ENCODE assay signal across 24 cellular contexts in the genomic region with DNA sequence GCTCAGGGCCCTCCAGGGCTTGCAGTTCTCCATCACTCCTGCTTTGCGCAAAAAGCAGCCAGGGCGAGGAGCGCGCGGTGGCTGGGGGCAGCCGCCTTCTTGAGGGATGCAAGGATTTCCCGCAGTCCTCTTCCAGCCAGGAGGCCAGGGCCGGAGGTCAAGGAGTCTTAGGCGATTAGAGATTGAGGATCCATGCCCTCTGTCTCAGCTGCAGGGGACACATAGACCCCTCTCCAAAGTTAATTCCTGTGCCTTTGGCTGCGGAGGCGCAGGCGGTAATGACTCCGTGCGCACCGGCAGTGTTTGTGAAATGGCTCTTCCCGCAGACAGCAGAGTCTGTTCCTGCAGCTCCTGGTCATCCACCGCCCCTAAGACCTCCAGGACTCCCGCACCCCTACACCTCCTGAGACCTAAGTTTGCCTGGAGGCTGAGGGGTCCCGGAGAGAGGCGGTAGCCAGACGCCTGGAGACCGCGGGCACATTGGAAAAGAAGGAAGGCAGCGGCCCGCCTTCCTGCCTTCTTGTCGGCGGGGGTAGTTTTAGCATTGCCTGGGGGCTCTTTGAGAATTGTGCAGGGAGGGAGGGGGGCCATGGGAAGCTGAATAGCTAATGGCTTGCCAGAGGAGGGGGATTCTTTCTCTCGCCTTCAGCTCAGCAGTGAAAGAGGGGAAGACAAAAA. TPM values are rescaled to one million over a fixed set of nuclear protein-coding genes. Genes with fewer than 3 reads are reported as not detected.
DNase-seq lines count a peak whose midpoint lies in the region; ATAC-seq and TF ChIP-seq lines count a peak whose summit lies in the region.
"Had no signal": no experiment of that assay in that cellular context is flagged by ENCODE, and none has a peak within 500 bp of the region (broad histone marks: within the 10 kb centered on the region; RNA-seq: fewer than 3 reads in every experiment).

No MANE protein-coding gene starts in this region.

- peaks cover 45% of the 10 kb centered on the region for H3K23me2 ChIP-seq in H9 (ENCODE audit: insufficient read length, low read depth, low read length, poor library complexity, severe bottlenecking)

- H2BK120ac ChIP-seq in H9 (ENCODE audit: low read depth, low read length, poor library complexity, severe bottlenecking), result no peak overlapping the region

- CTCF ChIA-PET in activated CD4-positive, alpha-beta memory T cell treated with anti-CD3 and anti-CD28 coated beads, Interleukin-2, amount 10 ng/mL, durations not matched to agents 7 days and 5 days (lab: Charles Lee), result no interaction called here

- peaks cover 9% of the 10 kb centered on the region for H3K4me1 ChIP-seq in H9 (ENCODE audit: insufficient read depth, low read length)

- H3K36me3 Mint-ChIP-seq in H9 (ENCODE audit: insufficient read depth in 1 of 3, low read depth in 3 of 3), result no peaks in the 10 kb centered on the region
- H3K36me3 Mint-ChIP-seq in activated CD4-positive, alpha-beta memory T cell treated with anti-CD3 and anti-CD28 coated beads, Interleukin-2, amount 10 ng/mL, durations not matched to agents 7 days and 5 days (ENCODE audit: low read depth), result no peaks in the 10 kb centered on the region
- H3K36me3 Mint-ChIP-seq: CD4-positive, CD25-positive, alpha-beta regulatory T cell had no signal

- no peak overlapping the region for H3K14ac ChIP-seq in H9 (ENCODE audit: insufficient read depth, low read length)

- WGBS in H9 (ENCODE audit: extremely low coverage, insufficient read length, low lambda C conversion rate), result no CpG with 5 or more reads among the region's 28 CpGs

- POLR2A ChIA-PET in activated CD4-positive, alpha-beta memory T cell treated with anti-CD3 and anti-CD28 coated beads, Interleukin-2, amount 10 ng/mL, durations not matched to agents 7 days and 5 days (lab: Charles Lee), result no interaction called here

- no peaks in the 10 kb centered on the region; the same call in none of the 2 replicates for H3K27me3 Mint-ChIP-seq in H9 (ENCODE audit: low read depth)
- peaks cover 88% of the 10 kb centered on the region for H3K27me3 Mint-ChIP-seq in activated CD4-positive, alpha-beta memory T cell treated with anti-CD3 and anti-CD28 coated beads, Interleukin-2, amount 10 ng/mL, durations not matched to agents 7 days and 5 days

- H3K18ac ChIP-seq in H9 (ENCODE audit: insufficient read length, low read depth, low read length), result no peak overlapping the region

- TF ChIP-seq CTCF in H9 (conservative IDR thresholded peaks at IDR 0.05), result no peak
- TF ChIP-seq CTCF in choroid plexus epithelial cell (conservative IDR thresholded peaks at IDR 0.05; ENCODE audit: low read depth, low read length), result no peak

- no peak overlapping the region; a peak in 1 of 7 replicates for H3K27ac Mint-ChIP-seq in H9
- no peak overlapping the region for H3K27ac Mint-ChIP-seq in activated CD4-positive, alpha-beta memory T cell treated with anti-CD3 and anti-CD28 coated beads, Interleukin-2, amount 10 ng/mL, durations not matched to agents 7 days and 5 days

- no peak overlapping the region for H2AK5ac ChIP-seq in H9 (ENCODE audit: insufficient read length, low read length)

- H3K56ac ChIP-seq in H9 (ENCODE audit: insufficient read length, low read depth, low read length), result no peak overlapping the region

- DNase-seq in DMS 273 (lab: John Stamatoyannopoulos, UW; ENCODE audit: unreplicated experiment) (peak; percentile 29), DMS 273 treated with DMSO at 0.1 percent for 48 hours (lab: John Stamatoyannopoulos, UW) (no peak), H9 (peak; percentile 48), choroid plexus epithelial cell (ENCODE audit: low read depth) (peak; percentile 13), islet precursor cell (peak; percentile 35), OCI-M1 (lab: John Stamatoyannopoulos, UW) (no peak)
- no peak for DNase-seq in activated CD4-positive, alpha-beta memory T cell treated with anti-CD3 and anti-CD28 coated beads, Interleukin-2, amount 10 ng/mL, durations not matched to agents 7 days and 5 days
- DNase-seq: activated CD4-positive, alpha-beta T cell treated with anti-CD3 and anti-CD28 coated beads, Interleukin-2, amount 50 U/mL, for 1 hour; activated naive CD4-positive, alpha-beta T cell treated with anti-CD3 and anti-CD28 coated beads, Interleukin-2, amount 50 U/mL, for 16 hours; CD4-positive, CD25-positive, alpha-beta regulatory T cell; cerebellar nuclear complex; erythroblast; GDM1; GOT3; left ventricle myocardium superior; NCI-H1092; NCI-H2029 treated with DMSO at 0.1 percent for 48 hours; posterior cingulate gyrus; T-helper 9 cell had no signal

- no peak overlapping the region for H4K5ac ChIP-seq in H9 (ENCODE audit: insufficient read length, low read depth, low read length)

- H2BK15ac ChIP-seq in H9 (ENCODE audit: low read depth, low read length), result no peak overlapping the region

- no peaks in the 10 kb centered on the region for H3K9me3 ChIP-seq in H9 (ENCODE audit: control insufficient read depth, low read depth, low read length)
- H3K9me3 ChIP-seq: tibial nerve had no signal

- H4K91ac ChIP-seq in H9 (ENCODE audit: insufficient read length, low read depth, low read length), result no peak overlapping the region

- H3K27me3 ChIP-seq in H9 (ENCODE audit: insufficient read depth, low read length), result peaks cover 95% of the 10 kb centered on the region

- no peak overlapping the region for H2BK20ac ChIP-seq in H9 (ENCODE audit: low read depth, low read length, poor library complexity, severe bottlenecking)

- no peak overlapping the region for H4K8ac ChIP-seq in H9 (replicated peaks; ENCODE audit: insufficient read length, low read depth, low read length)

- no peak overlapping the region for H3K4me3 ChIP-seq in choroid plexus epithelial cell (ENCODE audit: low read depth, low read length)
- H3K4me3 ChIP-seq: tibial nerve had no signal

- no peak overlapping the region for H2BK5ac ChIP-seq in H9 (ENCODE audit: insufficient read length, low read length)

- no peak overlapping the region for H3K23ac ChIP-seq in H9 (ENCODE audit: insufficient read length, low read depth, low read length)

- peaks cover 0 to 6% of the 10 kb centered on the region in 2 experiments; a peak in 4 of 5 replicates for H3K9me3 Mint-ChIP-seq in H9
- H3K9me3 Mint-ChIP-seq in activated CD4-positive, alpha-beta memory T cell treated with anti-CD3 and anti-CD28 coated beads, Interleukin-2, amount 10 ng/mL, durations not matched to agents 7 days and 5 days, result no peaks in the 10 kb centered on the region
- H3K9me3 Mint-ChIP-seq: CD4-positive, CD25-positive, alpha-beta regulatory T cell had no signal

- H3T11ph ChIP-seq in H9 (ENCODE audit: low read length), result no peak overlapping the region

- no peak overlapping the region for H2BK12ac ChIP-seq in H9 (ENCODE audit: insufficient read length, low read depth, low read length)

- no peaks in the 10 kb centered on the region for H3K79me1 ChIP-seq in H9 (ENCODE audit: insufficient read depth, low read depth, low read length, poor library complexity, severe bottlenecking)

- H3K4me2 ChIP-seq in H9 (ENCODE audit: insufficient read depth, insufficient read length, low read length), result peak overlapping the region; percentile 59

- no peaks in the 10 kb centered on the region for H3K79me2 ChIP-seq in H9 (ENCODE audit: insufficient read depth, low read length)

- peaks cover 43 to 66% of the 10 kb centered on the region in 2 experiments for H3K4me1 Mint-ChIP-seq in H9
- peaks cover 16% of the 10 kb centered on the region for H3K4me1 Mint-ChIP-seq in activated CD4-positive, alpha-beta memory T cell treated with anti-CD3 and anti-CD28 coated beads, Interleukin-2, amount 10 ng/mL, durations not matched to agents 7 days and 5 days

- H4K20me1 ChIP-seq in H9 (ENCODE audit: control insufficient read depth, insufficient read depth, insufficient read length), result peaks cover 3% of the 10 kb centered on the region

- H3K27ac ChIP-seq in H9 (ENCODE audit: insufficient read length, low read depth, low read length), result no peak overlapping the region
- H3K27ac ChIP-seq: 22Rv1, tibial nerve had no signal

- peak overlapping the region in 1 of 2 experiments; percentile 81; a peak in 3 of 5 replicates for H3K4me3 Mint-ChIP-seq in H9
- no peak overlapping the region for H3K4me3 Mint-ChIP-seq in activated CD4-positive, alpha-beta memory T cell treated with anti-CD3 and anti-CD28 coated beads, Interleukin-2, amount 10 ng/mL, durations not matched to agents 7 days and 5 days
- H3K4me3 Mint-ChIP-seq: CD4-positive, CD25-positive, alpha-beta regulatory T cell had no signal

- no peak overlapping the region for H3K9ac ChIP-seq in H9 (ENCODE audit: extremely low read depth, insufficient read length, low read length)

- no peak overlapping the region for H2AFZ ChIP-seq in H9 (ENCODE audit: low read length)

- no peak overlapping the region for H3K4ac ChIP-seq in H9 (ENCODE audit: low read depth, low read length)

- ATAC-seq in GM21529 (IDR thresholded peaks at IDR 0.05; ENCODE audit: unreplicated experiment), result no peak
- ATAC-seq: left ventricle myocardium superior had no signal

RNA-seq across cellular contexts. Expression of a gene that starts 3.3 kb away (rescaled TPM):
- not detected in 2 replicates for total RNA-seq in H9 (2021)
- under 1 TPM in 1 of 2 experiments, not detected in 1; 0.23 TPM for total RNA-seq in activated CD4-positive, alpha-beta memory T cell treated with anti-CD3 and anti-CD28 coated beads, Interleukin-2, amount 10 ng/mL, durations not matched to agents 7 days and 5 days
- total RNA-seq: astrocyte; CD4-positive, CD25-positive, alpha-beta regulatory T cell; left ventricle myocardium superior; mononuclear cell; tibial nerve had no signal

RNA-seq across cellular contexts. Expression of a gene that starts 53.6 kb away (rescaled TPM):
- total RNA-seq in H9 (2021), result 13.7 and 14.7 TPM in 2 replicates
- total RNA-seq in activated CD4-positive, alpha-beta memory T cell treated with anti-CD3 and anti-CD28 coated beads, Interleukin-2, amount 10 ng/mL, durations not matched to agents 7 days and 5 days, result 1 to 10 TPM; 2.7 to 3.2 TPM
- total RNA-seq: mononuclear cell had no signal

Comparison
In these comparisons a context has a peak if more than half of its experiments do, and no peak if none do; other contexts are left out.
1. DNase-seq: peak in DMS 273 (single experiment), H9 (single experiment), choroid plexus epithelial cell (single experiment) and islet precursor cell (single experiment); none in DMS 273 treated with DMSO at 0.1 percent for 48 hours (single experiment), activated CD4-positive, alpha-beta memory T cell treated with anti-CD3 and anti-CD28 coated beads, Interleukin-2, amount 10 ng/mL, durations not matched to agents 7 days and 5 days (single experiment) and OCI-M1 (single experiment).